ENCODE assay signal across 18 cellular contexts in genomic region chr17:21842332-21843317, GRCh38.
"Had no signal": no experiment of that assay in that cellular context is flagged by ENCODE, and none has a peak within 500 bp of the region (broad histone marks: within the 10 kb centered on the region; RNA-seq: fewer than 3 reads in every experiment).

No MANE protein-coding gene starts in this region.

- H3K36me3 ChIP-seq: right atrium auricular region, thoracic aorta had no signal

- H3K4me1 ChIP-seq: right atrium auricular region had no signal

- H3K9me3 ChIP-seq: thoracic aorta had no signal

- H3K4me3 ChIP-seq: thoracic aorta had no signal

- DNase-seq: activated CD4-positive, alpha-beta T cell treated with anti-CD3 and anti-CD28 coated beads, Interleukin-2, amount 10 ng/mL, durations not matched to agents 24 days and 14 days; activated CD8-positive, alpha-beta memory T cell treated with anti-CD3 and anti-CD28 coated beads for 24 hours; activated naive CD4-positive, alpha-beta T cell treated with anti-CD3 and anti-CD28 coated beads, Interleukin-2, amount 10 ng/mL, durations not matched to agents 7 days and 5 days; activated T-cell treated with anti-CD3 and anti-CD28 coated beads for 4 hours; effector memory CD8-positive, alpha-beta T cell; erythroblast; hypothalamus; left cardiac atrium; mammary epithelial cell; stimulated activated CD4-positive, alpha-beta T cell treated with anti-CD3 and anti-CD28 coated beads, Interleukin-12 subunit alpha, Interleukin-12 subunit beta, amount 100 ng/mL, for 4 hours; stimulated activated CD4-positive, alpha-beta T cell treated with anti-CD3 and anti-CD28 coated beads, Interleukin-2, amount 100 ng/mL, for 48 hours; stimulated activated CD8-positive, alpha-beta memory T cell treated with anti-CD3 and anti-CD28 coated beads, Interleukin-4, amount 100 ng/mL, for 48 hours; stimulated activated naive CD8-positive, alpha-beta T cell treated with anti-CD3 and anti-CD28 coated beads, Interleukin-15, Interleukin-2, amounts not matched to agents 100 U/mL and 50 U/mL, for 24 hours; T-helper 17 cell had no signal

- ATAC-seq: effector memory CD8-positive, alpha-beta T cell; left cardiac atrium; stimulated activated naive CD8-positive, alpha-beta T cell treated with anti-CD3 and anti-CD28 coated beads, Interleukin-15, Interleukin-2, amounts not matched to agents 100 U/mL and 50 U/mL, for 24 hours; T-helper 17 cell; WTC11 had no signal

- H3K27ac ChIP-seq: right atrium auricular region, thoracic aorta had no signal

- FAIRE-seq: urothelium cell line had no signal
